ENCODE assay signal across 28 cellular contexts in the genomic region with DNA sequence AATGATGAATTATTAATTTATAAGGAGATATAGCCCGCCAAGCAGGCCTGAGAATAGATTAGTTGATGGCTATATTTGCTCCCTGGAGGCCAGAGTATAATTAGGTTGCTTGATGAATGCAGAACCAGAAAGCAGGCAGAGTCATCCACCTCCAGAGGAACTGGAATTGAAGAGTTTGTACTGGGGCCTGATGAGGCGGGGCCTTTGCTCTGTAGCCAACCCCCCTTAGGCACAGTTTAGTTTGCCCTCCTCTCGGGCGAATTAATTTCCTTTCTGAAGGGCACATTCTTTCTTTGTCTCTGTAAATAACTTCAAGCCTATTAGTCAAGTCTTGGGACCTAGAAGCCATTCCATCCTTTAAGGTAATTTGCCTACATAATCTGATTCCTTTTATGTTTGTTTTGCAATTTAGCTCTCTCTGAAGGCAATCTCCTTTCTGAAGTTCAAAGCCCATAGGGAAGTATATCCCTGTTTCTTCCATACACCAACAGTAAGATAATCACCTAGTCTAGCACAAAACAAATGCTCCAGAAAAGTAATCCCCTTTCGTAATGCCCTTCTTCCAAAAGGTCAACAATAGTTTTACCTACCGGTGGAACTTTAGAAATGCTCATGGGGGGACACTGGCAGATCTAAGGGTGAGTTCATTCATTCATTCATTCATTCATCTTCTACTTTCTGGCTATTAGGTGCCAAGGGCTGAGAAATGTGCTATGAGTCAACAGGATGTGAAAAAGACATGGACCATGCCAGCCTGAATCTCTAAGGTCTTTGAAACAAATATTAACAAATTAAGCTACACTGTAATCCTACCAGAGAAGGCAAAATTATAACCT.
DNase-seq lines count a peak whose midpoint lies in the region; ATAC-seq and TF ChIP-seq lines count a peak whose summit lies in the region.
"Had no signal": no experiment of that assay in that cellular context is flagged by ENCODE, and none has a peak within 500 bp of the region (broad histone marks: within the 10 kb centered on the region; RNA-seq: fewer than 3 reads in every experiment).

No MANE protein-coding gene starts in this region.

- no peak overlapping the region for H3K27ac ChIP-seq in A673 (ENCODE audit: low read depth, low read length, poor library complexity, severe bottlenecking)
- H3K27ac ChIP-seq: C4-2B, esophagus squamous epithelium, foreskin keratinocyte, pancreas, thyroid gland, vagina had no signal

- TF ChIP-seq POLR2A in lower leg skin (IDR thresholded peaks at IDR 0.05) = no peak

- H3K4me3 ChIP-seq in A673 (ENCODE audit: low read depth, low read length, poor library complexity, severe bottlenecking) (no peak overlapping the region), lower leg skin (ENCODE audit: low read depth, poor library complexity, severe bottlenecking) (no peak overlapping the region)
- H3K4me3 ChIP-seq: esophagus squamous epithelium, pancreas, thyroid gland, vagina had no signal

- BruUV-seq in A673 (replicated peaks; lab: Mats Ljungman, UMichigan) = no TSS peak

- in situ Hi-C loops in SK-MEL-5 (cut with HindIII; ENCODE audit: low pct_unique_long_range_greater_than_20kb, low sequenced_read_pairs) = loop anchor here (10.0 kb wide), 1 partner anchor 72 kb away; no protein-coding TSS in a partner anchor

- WGBS in lower leg skin, 2 donors = 50 to 59% methylated on average over 6 of the region's 6 CpGs

- POLR2A ChIA-PET in A673 (lab: Charles Lee; ENCODE audit: low non-redundant PET) = no interaction called here

- H3K4me1 ChIP-seq in A673 (ENCODE audit: insufficient read depth, low read length, poor library complexity, severe bottlenecking) = peaks cover 6% of the 10 kb centered on the region
- H3K4me1 ChIP-seq: pancreas, vagina had no signal

- H3K36me3 ChIP-seq in A673 (ENCODE audit: insufficient read depth, low read length, poor library complexity, severe bottlenecking) = no peaks in the 10 kb centered on the region
- H3K36me3 ChIP-seq: esophagus squamous epithelium, pancreas, thyroid gland, vagina had no signal

- TF ChIP-seq CTCF in A673 (conservative IDR thresholded peaks at IDR 0.05; ENCODE audit: low read depth, low read length) (no peak), lower leg skin (IDR thresholded peaks at IDR 0.05) (no peak)

- intact Hi-C loops in A673 (cut with micrococcal nuclease; ENCODE audit: unreplicated experiment) (no loop called here), left ventricle myocardium superior (cut with micrococcal nuclease) (no loop called here), lower leg skin (cut with DNase I; ENCODE audit: low total_unique reads) (no loop called here)

- no peaks in the 10 kb centered on the region for H3K27me3 ChIP-seq in A673 (replicated peaks; ENCODE audit: insufficient read depth, low read depth, low read length, poor library complexity)
- H3K27me3 ChIP-seq: esophagus squamous epithelium, foreskin keratinocyte, pancreas, thyroid gland, vagina had no signal

- ATAC-seq in left ventricle myocardium superior = peak; percentile 36
- ATAC-seq: effector memory CD8-positive, alpha-beta T cell; foreskin keratinocyte; pancreas; sciatic nerve; SK-N-SH treated with all-trans-retinoic acid at 6 μM for 48 hours had no signal

- CTCF ChIA-PET in A673 (lab: Charles Lee) = no interaction called here

- DNase-seq in A673 (ENCODE audit: low spot score) (peak; percentile 38), EH (ENCODE audit: low read depth) (peak; percentile 22), SK-MEL-5 (ENCODE audit: low read depth, low spot score) (peak; percentile 19), left ventricle myocardium superior (no peak), GM19238 (ENCODE audit: insufficient read length, low spot score) (no peak), iPS-NIHi11 (ENCODE audit: low spot score) (no peak), lower leg skin (ENCODE audit: low spot score in 2 of 2) (no peak)
- DNase-seq: activated CD4-positive, CD25-positive, alpha-beta regulatory T cell; activated T-cell treated with anti-CD3 and anti-CD28 coated beads, Interleukin-2, amount 50 U/mL, for 24 hours; COR-L47; effector memory CD8-positive, alpha-beta T cell; esophagus squamous epithelium; HFFc6; IMR-90; mesenchymal stem cell; NCI-H1048; NCI-H2107; NCI-H446; NCI-H774; pancreas; stimulated activated CD4-positive, alpha-beta T cell treated with anti-CD3 and anti-CD28 coated beads, Interleukin-12 subunit alpha, Interleukin-12 subunit beta, amount 100 ng/mL, for 4 hours; stimulated activated CD4-positive, alpha-beta T cell treated with anti-CD3 and anti-CD28 coated beads, Interleukin-2, amount 100 ng/mL, for 48 hours; thyroid gland had no signal

- H3K9me3 ChIP-seq in A673 (ENCODE audit: low read depth, low read length, poor library complexity, severe bottlenecking) = no peaks in the 10 kb centered on the region
- H3K9me3 ChIP-seq: esophagus squamous epithelium, pancreas, thyroid gland, vagina had no signal

Comparison
In these comparisons a context has a peak if more than half of its experiments do, and no peak if none do; other contexts are left out.
1. DNase-seq: peak in A673 (single experiment), EH (single experiment) and SK-MEL-5 (single experiment); none in left ventricle myocardium superior (single experiment), GM19238 (single experiment), iPS-NIHi11 (single experiment) and lower leg skin (0 of 2).